ENCODE assay signal across 16 cellular contexts in the genomic region with DNA sequence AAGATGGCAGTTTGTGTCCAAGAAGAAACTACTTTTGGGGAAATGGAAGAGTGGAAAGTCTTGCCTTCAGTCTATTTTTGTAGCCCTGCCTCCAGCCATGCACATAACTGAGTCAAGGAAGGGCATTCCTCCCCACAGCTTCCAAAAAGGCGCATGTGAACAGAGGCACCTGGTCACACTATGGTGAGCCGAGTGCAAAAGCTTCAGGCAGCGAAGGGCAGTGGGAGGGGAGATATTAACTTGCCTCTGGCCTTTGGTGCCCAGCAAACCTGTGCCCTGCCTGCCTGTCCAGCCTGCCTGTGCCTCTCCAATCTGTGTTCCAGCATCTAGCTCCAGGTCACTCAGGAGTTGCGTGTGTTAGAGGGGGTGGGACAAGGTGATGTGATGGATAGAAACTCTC.
DNase-seq lines count a peak whose midpoint lies in the region; ATAC-seq and TF ChIP-seq lines count a peak whose summit lies in the region.
"Had no signal": no experiment of that assay in that cellular context is flagged by ENCODE, and none has a peak within 500 bp of the region (broad histone marks: within the 10 kb centered on the region; RNA-seq: fewer than 3 reads in every experiment).

No MANE protein-coding gene starts in this region.

- H4K20me1 ChIP-seq in PC-3 (ENCODE audit: low read length), result no peaks in the 10 kb centered on the region

- peaks cover 17 to 50% of the 10 kb centered on the region in 2 donors for H3K36me3 Mint-ChIP-seq in activated naive CD4-positive, alpha-beta T cell treated with anti-CD3 and anti-CD28 coated beads, Interleukin-2, amount 50 U/mL, for 72 hours
- H3K36me3 Mint-ChIP-seq in activated naive CD8-positive, alpha-beta T cell, result peaks cover 5% of the 10 kb centered on the region

- H3K4me1 Mint-ChIP-seq in activated naive CD8-positive, alpha-beta T cell (ENCODE audit: low read depth), result peaks cover 62% of the 10 kb centered on the region

- H3K4me2 ChIP-seq in PC-3 (ENCODE audit: low read length), result no peak overlapping the region

- no peak for ATAC-seq in activated naive CD4-positive, alpha-beta T cell treated with anti-CD3 and anti-CD28 coated beads, Interleukin-2, amount 50 U/mL, for 72 hours
- ATAC-seq in PC-3, result no peak
- ATAC-seq: HepG2 had no signal

- H3K36me3 ChIP-seq in PC-3 (ENCODE audit: low read depth, low read length), result no peaks in the 10 kb centered on the region
- no peaks in the 10 kb centered on the region for H3K36me3 ChIP-seq in neutrophil
- H3K36me3 ChIP-seq: MG63 had no signal

- H3K4me3 Mint-ChIP-seq in activated naive CD8-positive, alpha-beta T cell, result no peak overlapping the region
- H3K4me3 Mint-ChIP-seq: HFFc6 had no signal

- H3K4me3 ChIP-seq in PC-3 (ENCODE audit: low read length) (no peak overlapping the region), neutrophil (ENCODE audit: low read depth in 1 of 2, low read length in 1 of 2) (no peak overlapping the region)
- H3K4me3 ChIP-seq: MG63 had no signal

- no peaks in the 10 kb centered on the region for H3K79me2 ChIP-seq in PC-3 (ENCODE audit: low read length)

- TF ChIP-seq CTCF in PC-3 (conservative IDR thresholded peaks at IDR 0.05; ENCODE audit: low read depth, low read length) (no peak), neutrophil (IDR thresholded peaks at IDR 0.05) (no peak)

- H3K9me2 ChIP-seq in PC-3 (replicated peaks; ENCODE audit: low read length), result no peaks in the 10 kb centered on the region

- H3K27ac ChIP-seq in PC-3 (ENCODE audit: low read length) (peak overlapping the region; percentile 86; the same call in 1 of the 2 replicates), neutrophil (peak overlapping the region; percentile 52)
- H3K27ac ChIP-seq: RWPE1 had no signal

- no peak overlapping the region for H2AFZ ChIP-seq in PC-3 (ENCODE audit: low read length)

- no peak overlapping the region for H3K9ac ChIP-seq in PC-3 (ENCODE audit: low read length)

- no peak for DNase-seq in activated naive CD4-positive, alpha-beta T cell treated with anti-CD3 and anti-CD28 coated beads, Interleukin-2, amount 50 U/mL, for 72 hours (ENCODE audit: low spot score in 2 of 2)
- no peak for DNase-seq in activated naive CD4-positive, alpha-beta T cell treated with Interleukin-2 at 50 U/mL for 16 hours
- no peak for DNase-seq in PC-3
- no peak for DNase-seq in GF-D8 (lab: John Stamatoyannopoulos, UW)
- DNase-seq in iPS-NIHi11 (ENCODE audit: low spot score), result no peak
- DNase-seq: HFFc6, MG63, NCI-H1092 treated with DMSO at 0.1 percent for 48 hours, NCI-H1694 treated with DMSO at 0.1 percent for 48 hours, NCI-H345, NCI-H526 treated with DMSO at 0.1 percent for 48 hours, OCI-M1 had no signal

- H3K4me1 ChIP-seq in PC-3 (ENCODE audit: insufficient read depth, low read length) (peaks cover 43% of the 10 kb centered on the region), neutrophil (ENCODE audit: control insufficient read depth in 1 of 2, insufficient read depth in 1 of 2, low read depth in 1 of 2, low read length in 1 of 2) (peaks cover 82 to 85% of the 10 kb centered on the region in 2 experiments)

- BruUV-seq in PC-3 (replicated peaks; lab: Mats Ljungman, UMichigan), result no TSS peak

- POLR2A ChIA-PET in PC-3 (lab: Charles Lee; ENCODE audit: unreplicated experiment), result no interaction called here

- H3K9me3 ChIP-seq in PC-3 (ENCODE audit: low read length), result no peaks in the 10 kb centered on the region
- H3K9me3 ChIP-seq in neutrophil, result no peaks in the 10 kb centered on the region

- intact Hi-C loops in PC-3 (cut with micrococcal nuclease), result loop anchor here (5.0 kb wide), 1 partner anchor 334 kb away; no protein-coding TSS in a partner anchor

- H3K27me3 ChIP-seq in PC-3 (ENCODE audit: low read length) (no peaks in the 10 kb centered on the region), neutrophil (no peaks in the 10 kb centered on the region)
- H3K27me3 ChIP-seq: MG63 had no signal

- peaks cover 10 to 31% of the 10 kb centered on the region in 2 donors for H3K9me3 Mint-ChIP-seq in activated naive CD4-positive, alpha-beta T cell treated with anti-CD3 and anti-CD28 coated beads, Interleukin-2, amount 50 U/mL, for 72 hours
- peaks cover 11% of the 10 kb centered on the region for H3K9me3 Mint-ChIP-seq in activated naive CD8-positive, alpha-beta T cell (ENCODE audit: low read depth)

- H3K27ac Mint-ChIP-seq in activated naive CD4-positive, alpha-beta T cell treated with anti-CD3 and anti-CD28 coated beads, Interleukin-2, amount 50 U/mL, for 72 hours, result peak overlapping the region; percentile 95 to 98
- peak overlapping the region; percentile 6 for H3K27ac Mint-ChIP-seq in activated naive CD8-positive, alpha-beta T cell
- H3K27ac Mint-ChIP-seq: HFFc6 had no signal

- H3F3A ChIP-seq in PC-3 (ENCODE audit: low read length, unreplicated experiment), result peaks cover 5% of the 10 kb centered on the region

- H3K27me3 Mint-ChIP-seq in activated naive CD8-positive, alpha-beta T cell, result no peaks in the 10 kb centered on the region

- CTCF ChIA-PET in PC-3 (lab: Charles Lee), result no interaction called here
